ENCODE assay signal across 26 cellular contexts in the genomic region with DNA sequence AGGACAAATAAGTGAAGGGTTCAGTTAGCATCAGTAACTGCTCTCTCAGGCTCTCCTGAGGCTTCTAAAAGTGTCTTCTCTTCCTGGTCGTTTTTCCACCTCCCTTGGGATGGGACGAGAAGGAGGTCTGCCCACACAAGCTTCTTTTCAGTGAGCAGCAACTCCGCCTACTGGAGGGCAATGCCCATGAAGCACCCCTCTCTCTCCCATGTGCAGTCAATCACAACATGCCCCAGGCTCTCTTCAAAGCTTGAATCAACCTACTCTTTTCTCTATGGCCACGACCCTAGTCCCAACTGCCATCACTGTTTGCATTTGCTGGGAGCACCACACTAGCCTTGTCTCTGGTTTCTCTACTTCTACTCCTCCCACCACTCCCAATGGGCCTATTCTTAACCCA.
DNase-seq lines count a peak whose midpoint lies in the region; ATAC-seq, FAIRE-seq and TF ChIP-seq lines count a peak whose summit lies in the region.
"Had no signal": no experiment of that assay in that cellular context is flagged by ENCODE, and none has a peak within 500 bp of the region (broad histone marks: within the 10 kb centered on the region; RNA-seq: fewer than 3 reads in every experiment).

No MANE protein-coding gene starts in this region.

- no peak overlapping the region for H4K8ac ChIP-seq in IMR-90 (ENCODE audit: low read depth in 2 of 2, low read length in 2 of 2)
- no peak overlapping the region for H4K8ac ChIP-seq in H1 (ENCODE audit: extremely low read depth, insufficient read depth, low read length)

- no peak overlapping the region for H3K27ac ChIP-seq in BLaER1 treated with 17β-estradiol and CSF1 and Interleukin-3, amounts not matched to agents 10 nM and 100 nM
- H3K27ac ChIP-seq in GM23338 (ENCODE audit: low read depth) (no peak overlapping the region), IMR-90 (ENCODE audit: insufficient read depth, low read length) (no peak overlapping the region), H1 (ENCODE audit: low read depth, low read length) (no peak overlapping the region)

- H2BK15ac ChIP-seq in IMR-90 (ENCODE audit: low read depth, low read length) (no peak overlapping the region), H1 (ENCODE audit: low read length) (no peak overlapping the region)

- ATAC-seq in GM23338 (no peak), IMR-90 (ENCODE audit: low read depth) (no peak), mucosa of descending colon (no peak)

- no peak overlapping the region for H2AK9ac ChIP-seq in IMR-90 (replicated peaks; ENCODE audit: low read depth, low read length, poor library complexity)

- H3K14ac ChIP-seq in IMR-90 (replicated peaks; ENCODE audit: low read depth, low read length): 0 out of 2 replicates have a peak overlapping the region, but pooled peaks have one; percentile 28
- H3K14ac ChIP-seq in H1 (ENCODE audit: insufficient read length): no peak overlapping the region

- H3K79me2 ChIP-seq in GM23338 (replicated peaks; ENCODE audit: insufficient read depth): no peaks in the 10 kb centered on the region
- H3K79me2 ChIP-seq in H1 (ENCODE audit: control insufficient read depth in 1 of 2, insufficient read depth in 2 of 2, low read length in 2 of 2): no peaks in the 10 kb centered on the region

- TF ChIP-seq POLR2A in IMR-90 (IDR thresholded peaks at IDR 0.05; ENCODE audit: low read depth, low read length) (no peak), H1 (IDR thresholded peaks at IDR 0.05; ENCODE audit: control extremely low read depth in 1 of 2, low read depth in 2 of 2, low read length in 2 of 2) (no peak)

- no peak overlapping the region for H3K9ac ChIP-seq in BLaER1 treated with 17β-estradiol and CSF1 and Interleukin-3, amounts not matched to agents 10 nM and 100 nM
- H3K9ac ChIP-seq in IMR-90 (ENCODE audit: low read depth, low read length) (no peak overlapping the region), H1 (replicated peaks in 1 of 4; ENCODE audit: extremely low read depth in 1 of 4, low read depth in 3 of 4, low read length in 3 of 4) (no peak overlapping the region)

- H3K4me3 Mint-ChIP-seq in GM23338 (no peak overlapping the region), immature natural killer cell (no peak overlapping the region)
- H3K4me3 Mint-ChIP-seq: CD14-positive monocyte; CD4-positive, alpha-beta memory T cell; CD4-positive, CD25-positive, alpha-beta regulatory T cell; CD8-positive, alpha-beta memory T cell had no signal

- DNase-seq in GM23338 (ENCODE audit: low spot score) (no peak), IMR-90 (no peak), H1 (ENCODE audit: low read depth in 1 of 2, low spot score in 2 of 2) (no peak), NCI-H2171 treated with DMSO at 0.1 percent for 48 hours (lab: John Stamatoyannopoulos, UW) (no peak), mucosa of descending colon (no peak), GDM1 (lab: John Stamatoyannopoulos, UW) (no peak), immature natural killer cell (no peak)
- DNase-seq: 8988T; ACHN; BE2C; C1 segment of cervical spinal cord; CD4-positive, alpha-beta memory T cell; CD4-positive, CD25-positive, alpha-beta regulatory T cell; CD8-positive, alpha-beta memory T cell; COR-L47; DMS 273 treated with DMSO at 0.1 percent for 48 hours; DMS153; DMS53; DMS79; DND-41; GF-D8 had no signal

- TF ChIP-seq EP300 in H1 (IDR thresholded peaks at IDR 0.05; ENCODE audit: borderline replicate concordance in 1 of 2, low read depth in 2 of 2, low read length in 2 of 2): no peak

- no peak overlapping the region for H3K4me3 ChIP-seq in BLaER1 treated with 17β-estradiol and CSF1 and Interleukin-3, amounts not matched to agents 10 nM and 100 nM
- H3K4me3 ChIP-seq in GM23338 (no peak overlapping the region), IMR-90 (ENCODE audit: insufficient read depth, low read depth, low read length) (no peak overlapping the region), H1 (ENCODE audit: extremely low read depth in 1 of 4, insufficient read depth in 2 of 4, low read depth in 3 of 4, low read length in 4 of 4) (no peak overlapping the region), mucosa of descending colon (no peak overlapping the region)

- no peak for FAIRE-seq in H1 (lab: Jason Lieb, UNC)
- FAIRE-seq: A204.1, GM12891, GM19239 had no signal

- H2BK12ac ChIP-seq in H1 (ENCODE audit: low read depth, low read length): peak overlapping the region; percentile 71; the same call in 1 of the 2 replicates

- CTCF ChIA-PET in IMR-90 (lab: Yijun Ruan, JAX): no interaction called here
- CTCF ChIA-PET in H1 (lab: Charles Lee; ENCODE audit: partially characterized antibody): interaction anchor here (1.1 to 7.9 kb wide), 4 partner anchors 11 to 122 kb away, joined by 3 to 80 read pairs (median 4); no protein-coding TSS in a partner anchor

- H3K9me2 ChIP-seq in GM23338 (ENCODE audit: insufficient read depth): peaks cover 24% of the 10 kb centered on the region; the same call in 1 of the 2 replicates

- WGBS in IMR-90 (ENCODE audit: extremely low coverage in 2 of 2, insufficient read length in 1 of 2), 2 experiments: 83% methylated on average over 4 of the region's 4 CpGs; no CpG with 5 or more reads in 1 of the 2 experiments
- WGBS in H1 (ENCODE audit: extremely low coverage in 1 of 2, insufficient coverage in 1 of 2, insufficient read length in 1 of 2, insufficient replicate concordance in 2 of 2, low coverage in 1 of 2, low lambda C conversion rate in 2 of 2, missing lambda C conversion rate in 1 of 2), 2 experiments: 93% methylated on average over 4 of the region's 4 CpGs; no CpG with 5 or more reads in 1 of the 2 experiments

- H4K20me1 ChIP-seq in BLaER1 treated with 17β-estradiol and CSF1 and Interleukin-3, amounts not matched to agents 10 nM and 100 nM: no peaks in the 10 kb centered on the region
- H4K20me1 ChIP-seq in GM23338 (replicated peaks; ENCODE audit: insufficient read depth) (no peaks in the 10 kb centered on the region), IMR-90 (ENCODE audit: insufficient read depth, low read length) (no peaks in the 10 kb centered on the region), H1 (replicated peaks in 1 of 2; ENCODE audit: control insufficient read depth in 1 of 2, insufficient read depth in 2 of 2, low read length in 2 of 2) (no peaks in the 10 kb centered on the region)

- H3K23me2 ChIP-seq in H1 (ENCODE audit: low read depth, low read length): no peaks in the 10 kb centered on the region

- H3K4me1 ChIP-seq in BLaER1 treated with 17β-estradiol and CSF1 and Interleukin-3, amounts not matched to agents 10 nM and 100 nM: peaks cover 21 to 33% (median 26%) of the 10 kb centered on the region in 10 experiments
- H3K4me1 ChIP-seq in GM23338 (ENCODE audit: insufficient read depth) (peaks cover 16% of the 10 kb centered on the region), IMR-90 (ENCODE audit: control insufficient read depth, insufficient read depth, low read length) (peaks cover 5% of the 10 kb centered on the region), H1 (replicated peaks in 1 of 4; ENCODE audit: control insufficient read depth in 3 of 4, insufficient read depth in 4 of 4, low read length in 3 of 4) (peaks cover 4 to 13% (median 8%) of the 10 kb centered on the region in 4 experiments), mucosa of descending colon (ENCODE audit: low read depth) (no peaks in the 10 kb centered on the region)

- no peak for TF ChIP-seq CTCF in GM23338 (conservative IDR thresholded peaks at IDR 0.05; ENCODE audit: low read depth in 2 of 2)
- TF ChIP-seq CTCF in IMR-90 (conservative IDR thresholded peaks at IDR 0.05; ENCODE audit: low read depth, low read length): no peak
- no peak for TF ChIP-seq CTCF in H1 (IDR thresholded peaks at IDR 0.05; ENCODE audit: control extremely low read depth in 1 of 3, insufficient read depth in 1 of 3, low read depth in 1 of 3, low read length in 3 of 3)
- no peak for TF ChIP-seq CTCF in mucosa of descending colon (IDR thresholded peaks at IDR 0.05)

- no peaks in the 10 kb centered on the region for H3K9me3 ChIP-seq in BLaER1 treated with 17β-estradiol and CSF1 and Interleukin-3, amounts not matched to agents 10 nM and 100 nM (replicated peaks in 1 of 11)
- no peaks in the 10 kb centered on the region for H3K9me3 ChIP-seq in IMR-90 (ENCODE audit: control insufficient read depth, insufficient read depth, low read length)
- H3K9me3 ChIP-seq in H1 (ENCODE audit: insufficient read depth in 2 of 2, low read depth in 1 of 2, low read length in 1 of 2): no peaks in the 10 kb centered on the region
- H3K9me3 ChIP-seq in mucosa of descending colon: no peaks in the 10 kb centered on the region
- H3K9me3 ChIP-seq: BE2C had no signal

- H3K9me1 ChIP-seq in IMR-90 (ENCODE audit: insufficient read depth, low read length): peaks cover 7% of the 10 kb centered on the region

- H3K4me2 ChIP-seq in BLaER1 treated with 17β-estradiol and CSF1 and Interleukin-3, amounts not matched to agents 10 nM and 100 nM: peak overlapping the region; percentile 28 to 64 (median 52); a peak in 21 of 22 replicates
- H3K4me2 ChIP-seq in GM23338 (no peak overlapping the region), IMR-90 (ENCODE audit: low read depth, low read length) (no peak overlapping the region), H1 (ENCODE audit: insufficient read depth in 1 of 2, low read depth in 2 of 2, low read length in 2 of 2) (no peak overlapping the region)

- no peak overlapping the region for H4K91ac ChIP-seq in IMR-90 (ENCODE audit: insufficient read depth, low read depth, low read length)
- H4K91ac ChIP-seq in H1 (replicated peaks; ENCODE audit: insufficient read length, low read length): no peak overlapping the region

- H3K18ac ChIP-seq in IMR-90 (ENCODE audit: low read depth, low read length) (no peak overlapping the region), H1 (ENCODE audit: extremely low read depth, low read length) (no peak overlapping the region)

- no peak overlapping the region for H3K23ac ChIP-seq in IMR-90 (ENCODE audit: low read depth, low read length)
- H3K23ac ChIP-seq in H1 (ENCODE audit: insufficient read length): no peak overlapping the region

- H3F3A ChIP-seq in GM23338 (replicated peaks; ENCODE audit: low read depth): no peaks in the 10 kb centered on the region

- H3K36me3 Mint-ChIP-seq in GM23338 (ENCODE audit: low read depth) (peaks cover 3% of the 10 kb centered on the region; the same call in 1 of the 3 replicates), immature natural killer cell (no peaks in the 10 kb centered on the region)
- H3K36me3 Mint-ChIP-seq: CD14-positive monocyte; CD4-positive, alpha-beta memory T cell; CD4-positive, CD25-positive, alpha-beta regulatory T cell; CD8-positive, alpha-beta memory T cell had no signal

- H3K27ac Mint-ChIP-seq in GM23338 (no peak overlapping the region), immature natural killer cell (no peak overlapping the region)
- H3K27ac Mint-ChIP-seq: CD14-positive monocyte; CD8-positive, alpha-beta memory T cell had no signal

- no peaks in the 10 kb centered on the region for H3K36me3 ChIP-seq in BLaER1 treated with 17β-estradiol and CSF1 and Interleukin-3, amounts not matched to agents 10 nM and 100 nM
- H3K36me3 ChIP-seq in GM23338 (ENCODE audit: insufficient read depth) (no peaks in the 10 kb centered on the region), IMR-90 (ENCODE audit: control insufficient read depth, insufficient read depth, low read length) (no peaks in the 10 kb centered on the region), H1 (ENCODE audit: control insufficient read depth in 2 of 4, insufficient read depth in 4 of 4, low read length in 3 of 4) (no peaks in the 10 kb centered on the region), mucosa of descending colon (ENCODE audit: low read depth) (no peaks in the 10 kb centered on the region)
- H3K36me3 ChIP-seq: BE2C had no signal

- dilution Hi-C loops in IMR-90 (cut with HindIII; ENCODE audit: low sequenced_read_pairs, unreplicated experiment): no loop called here

- no peak overlapping the region for H2BK20ac ChIP-seq in IMR-90 (ENCODE audit: low read depth, low read length)
- H2BK20ac ChIP-seq in H1 (ENCODE audit: low read length): peak overlapping the region; percentile 63; the same call in 1 of the 2 replicates

- intact Hi-C loops in IMR-90 (cut with micrococcal nuclease): no loop called here
- intact Hi-C loops in mucosa of descending colon (cut with DNase I, micrococcal nuclease): no loop called here

- no peaks in the 10 kb centered on the region for H3K27me3 ChIP-seq in BLaER1 treated with 17β-estradiol and CSF1 and Interleukin-3, amounts not matched to agents 10 nM and 100 nM
- H3K27me3 ChIP-seq in GM23338 (ENCODE audit: insufficient read depth) (no peaks in the 10 kb centered on the region), IMR-90 (ENCODE audit: control insufficient read depth, insufficient read depth, low read length) (peaks cover 2% of the 10 kb centered on the region; the same call in 1 of the 2 replicates), H1 (replicated peaks in 1 of 4; ENCODE audit: control insufficient read depth in 3 of 4, extremely low read depth in 1 of 4, insufficient read depth in 3 of 4, low read length in 3 of 4) (no peaks in the 10 kb centered on the region)
- H3K27me3 ChIP-seq: BE2C had no signal

- H2AK5ac ChIP-seq in IMR-90 (ENCODE audit: low read depth, low read length) (peak overlapping the region; percentile 28; the same call in 1 of the 2 replicates), H1 (ENCODE audit: low read depth, low read length) (no peak overlapping the region)

- H3K56ac ChIP-seq in IMR-90 (ENCODE audit: extremely low read depth, insufficient read depth, low read length): no peak overlapping the region
- no peak overlapping the region for H3K56ac ChIP-seq in H1 (replicated peaks; ENCODE audit: insufficient read length, low read depth, low read length)

- H2BK120ac ChIP-seq in IMR-90 (ENCODE audit: low read depth, low read length) (no peak overlapping the region), H1 (replicated peaks; ENCODE audit: low read depth, low read length) (no peak overlapping the region)

- H3K79me1 ChIP-seq in IMR-90 (ENCODE audit: low read depth in 1 of 2, low read length in 2 of 2) (no peaks in the 10 kb centered on the region), H1 (ENCODE audit: low read depth, low read length) (no peaks in the 10 kb centered on the region; the same call in 1 of the 2 replicates)

- H2BK5ac ChIP-seq in IMR-90 (ENCODE audit: low read depth, low read length, poor library complexity, severe bottlenecking): no peak overlapping the region
- H2BK5ac ChIP-seq in H1 (ENCODE audit: low read depth, low read length): 0 out of 2 replicates have a peak overlapping the region, but pooled peaks have one; percentile 21

- H3K4me1 Mint-ChIP-seq in GM23338: peaks cover 25% of the 10 kb centered on the region
- no peaks in the 10 kb centered on the region for H3K4me1 Mint-ChIP-seq in immature natural killer cell
- H3K4me1 Mint-ChIP-seq: CD14-positive monocyte; CD4-positive, alpha-beta memory T cell; CD4-positive, CD25-positive, alpha-beta regulatory T cell; CD8-positive, alpha-beta memory T cell had no signal

- POLR2A ChIA-PET in IMR-90 (lab: Charles Lee; ENCODE audit: unreplicated experiment) (no interaction called here), H1 (lab: Charles Lee; ENCODE audit: partially characterized antibody) (interaction anchor here (1.1 kb wide), 1 partner anchor 132 kb away, joined by 3 read pairs; no protein-coding TSS in a partner anchor)

- H4K5ac ChIP-seq in IMR-90 (ENCODE audit: low read depth, low read length): no peak overlapping the region
- no peak overlapping the region for H4K5ac ChIP-seq in H1 (ENCODE audit: insufficient read length, low read depth, low read length)

- peaks cover 5% of the 10 kb centered on the region for H3K27me3 Mint-ChIP-seq in GM23338 (ENCODE audit: insufficient read depth, low read depth, poor library complexity)
- H3K27me3 Mint-ChIP-seq in immature natural killer cell (ENCODE audit: low read depth in 3 of 3): peaks cover 0 to 5% (median 3%) of the 10 kb centered on the region in 3 donors
- H3K27me3 Mint-ChIP-seq: CD4-positive, alpha-beta memory T cell had no signal

- BruUV-seq in IMR-90 (replicated peaks; lab: Mats Ljungman, UMichigan): no TSS peak

- no peak for TF ChIP-seq RAD21 in IMR-90 (IDR thresholded peaks at IDR 0.05; ENCODE audit: low read length)
- TF ChIP-seq RAD21 in H1 (IDR thresholded peaks at IDR 0.05 in 1 of 2, conservative IDR thresholded peaks at IDR 0.05 in 1 of 2; ENCODE audit: low read depth in 2 of 2, low read length in 2 of 2): peak in 1 of 2 experiments; percentile 7; a peak in 1 of 4 replicates

- in situ Hi-C loops in IMR-90 (cut with MboI; ENCODE audit: low sequenced_read_pairs): no loop called here

- H3K4ac ChIP-seq in IMR-90 (ENCODE audit: low read depth, low read length) (no peak overlapping the region; the same call in 1 of the 2 replicates), H1 (replicated peaks; ENCODE audit: insufficient read length, low read depth, low read length) (no peak overlapping the region)

- H2AFZ ChIP-seq in GM23338 (0 out of 2 replicates have a peak overlapping the region, but pooled peaks have one; percentile 28), IMR-90 (replicated peaks; ENCODE audit: low read length, poor library complexity) (peak overlapping the region; percentile 16), H1 (ENCODE audit: low read length) (no peak overlapping the region)

- H3K9me3 Mint-ChIP-seq in GM23338: peaks cover 8% of the 10 kb centered on the region
- H3K9me3 Mint-ChIP-seq in immature natural killer cell: no peaks in the 10 kb centered on the region
- H3K9me3 Mint-ChIP-seq: CD8-positive, alpha-beta memory T cell had no signal

Comparison
In these comparisons a context has a peak if more than half of its experiments do, and no peak if none do; other contexts are left out.
1. H3K4me2 ChIP-seq: peak in BLaER1 treated with 17β-estradiol and CSF1 and Interleukin-3, amounts not matched to agents 10 nM and 100 nM (11 of 11); none in GM23338 (single experiment), IMR-90 (single experiment) and H1 (0 of 2).